Comparison of ENCODE assay signal across 1 cellular context in the genomic region with DNA sequence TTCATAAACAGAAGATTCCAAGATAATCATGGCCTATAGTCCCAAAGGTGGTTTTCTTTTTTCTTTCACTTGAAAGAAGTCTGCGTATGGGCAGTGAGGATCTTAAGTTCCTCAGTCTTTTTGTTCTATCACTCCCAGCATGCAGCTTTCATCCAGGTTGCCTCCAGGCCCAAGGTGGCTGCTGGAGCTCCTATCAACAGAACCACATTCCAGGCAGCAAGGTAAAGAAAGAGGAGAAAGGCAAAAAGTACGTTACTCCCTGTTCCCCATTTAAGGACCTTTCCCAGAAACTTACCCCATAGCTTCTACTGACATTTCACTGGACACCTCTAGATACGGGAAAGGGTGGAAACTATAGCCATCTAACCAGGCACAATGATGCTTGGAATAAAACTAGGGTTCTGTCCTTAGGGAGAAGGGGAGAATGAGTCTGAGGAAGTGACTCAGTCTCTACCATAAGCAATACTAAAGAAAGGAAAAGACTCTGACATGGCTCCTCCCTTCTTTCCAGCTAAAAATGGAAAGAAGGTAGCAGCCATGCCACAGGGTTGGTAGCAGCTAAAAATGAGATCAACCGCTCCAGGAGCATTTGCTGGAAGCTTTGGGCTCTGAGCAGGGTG.
A peak's percentile ranks its signal among the peaks of the same experiment; 100 is the strongest.
TF ChIP-seq lines count a peak whose summit lies in the region.

No MANE protein-coding gene starts in this region.

TF ChIP-seq in SK-N-SH, 30 proteins besides CTCF, POLR2A, EP300 and RAD21 (continued from another document):
- TF ChIP-seq, protein P1, sequence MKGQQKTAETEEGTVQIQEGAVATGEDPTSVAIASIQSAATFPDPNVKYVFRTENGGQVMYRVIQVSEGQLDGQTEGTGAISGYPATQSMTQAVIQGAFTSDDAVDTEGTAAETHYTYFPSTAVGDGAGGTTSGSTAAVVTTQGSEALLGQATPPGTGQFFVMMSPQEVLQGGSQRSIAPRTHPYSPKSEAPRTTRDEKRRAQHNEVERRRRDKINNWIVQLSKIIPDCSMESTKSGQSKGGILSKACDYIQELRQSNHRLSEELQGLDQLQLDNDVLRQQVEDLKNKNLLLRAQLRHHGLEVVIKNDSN (IDR thresholded peaks at IDR 0.05; ENCODE audit: borderline replicate concordance, low read depth), result no peak
- TF ChIP-seq NRF1 (IDR thresholded peaks at IDR 0.05; ENCODE audit: low read depth, low read length), result no peak
- no peak for TF ChIP-seq CHD2 (IDR thresholded peaks at IDR 0.05; ENCODE audit: low read length, partially characterized antibody)
- TF ChIP-seq FOXJ3 (CRISPR knock-in tag; IDR thresholded peaks at IDR 0.05), result no peak
- TF ChIP-seq FOSL2 (IDR thresholded peaks at IDR 0.05; ENCODE audit: borderline replicate concordance, low read depth), result peak; percentile 28; the same call in 1 of the 2 replicates
- TF ChIP-seq IRF3 (IDR thresholded peaks at IDR 0.05; ENCODE audit: low read depth, low read length), result no peak
- TF ChIP-seq JUND (IDR thresholded peaks at IDR 0.05), result peak; percentile 18; the same call in 1 of the 2 replicates
- no peak for TF ChIP-seq MXI1 (IDR thresholded peaks at IDR 0.05; ENCODE audit: low read depth, low read length)
- TF ChIP-seq MAX (IDR thresholded peaks at IDR 0.05; ENCODE audit: low read depth), result no peak
- TF ChIP-seq, protein P2, sequence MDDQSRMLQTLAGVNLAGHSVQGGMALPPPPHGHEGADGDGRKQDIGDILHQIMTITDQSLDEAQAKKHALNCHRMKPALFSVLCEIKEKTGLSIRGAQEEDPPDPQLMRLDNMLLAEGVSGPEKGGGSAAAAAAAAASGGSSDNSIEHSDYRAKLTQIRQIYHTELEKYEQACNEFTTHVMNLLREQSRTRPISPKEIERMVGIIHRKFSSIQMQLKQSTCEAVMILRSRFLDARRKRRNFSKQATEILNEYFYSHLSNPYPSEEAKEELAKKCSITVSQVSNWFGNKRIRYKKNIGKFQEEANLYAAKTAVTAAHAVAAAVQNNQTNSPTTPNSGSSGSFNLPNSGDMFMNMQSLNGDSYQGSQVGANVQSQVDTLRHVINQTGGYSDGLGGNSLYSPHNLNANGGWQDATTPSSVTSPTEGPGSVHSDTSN (IDR thresholded peaks at IDR 0.05), result no peak
- no peak for TF ChIP-seq USF2 (IDR thresholded peaks at IDR 0.05; ENCODE audit: borderline replicate concordance, low read depth, low read length)
- no peak for TF ChIP-seq ELF1 (IDR thresholded peaks at IDR 0.05)
- no peak for TF ChIP-seq NFIC (IDR thresholded peaks at IDR 0.05; ENCODE audit: borderline replicate concordance)
- TF ChIP-seq GATA2 (CRISPR knock-in tag; IDR thresholded peaks at IDR 0.05), result no peak
